Comparison of ENCODE assay signal across 18 cellular contexts in the genomic region with DNA sequence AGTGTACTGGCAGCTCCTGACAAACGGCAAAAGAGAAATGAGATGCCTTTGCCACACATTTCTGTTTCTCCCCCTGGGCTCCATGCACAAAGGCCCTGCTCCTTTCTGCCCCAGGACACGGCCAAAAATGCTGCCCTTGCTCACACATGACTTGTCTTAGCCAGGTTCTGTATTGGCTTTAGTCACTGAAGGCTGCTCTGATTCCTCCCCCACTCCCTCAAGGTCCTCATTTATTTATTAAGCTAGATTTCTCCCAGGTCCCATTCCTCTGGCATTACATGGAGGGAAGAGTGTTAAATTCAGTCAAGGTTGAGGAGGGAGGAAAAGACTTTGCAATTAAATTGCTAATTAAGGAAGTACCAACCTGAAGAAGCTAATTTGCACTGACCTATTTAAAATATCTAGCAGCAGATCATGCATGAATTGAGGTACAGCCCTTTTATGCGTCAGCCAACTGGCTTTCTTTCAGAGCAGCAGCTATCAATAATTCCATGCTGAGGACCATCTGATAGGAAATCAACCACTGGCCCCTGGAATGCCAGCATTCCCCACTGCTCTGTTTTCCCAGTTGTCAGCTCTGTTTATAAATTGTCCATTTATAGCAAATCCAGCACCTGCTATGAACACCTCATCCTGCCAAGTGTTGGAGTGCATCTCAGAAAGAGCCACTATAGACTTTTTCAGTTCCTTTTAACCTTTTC.
A peak's percentile ranks its signal among the peaks of the same experiment; 100 is the strongest.
DNase-seq lines count a peak whose midpoint lies in the region; ATAC-seq and TF ChIP-seq lines count a peak whose summit lies in the region.
"Had no signal": no experiment of that assay in that cellular context is flagged by ENCODE, and none has a peak within 500 bp of the region (broad histone marks: within the 10 kb centered on the region; RNA-seq: fewer than 3 reads in every experiment).

No MANE protein-coding gene starts in this region.

- no peaks in the 10 kb centered on the region for H3K9me2 ChIP-seq in OCI-LY1 (ENCODE audit: low read depth, low read length)

- H4K20me1 ChIP-seq in OCI-LY1 (ENCODE audit: insufficient read depth, low read length) = no peaks in the 10 kb centered on the region

- H3K27me3 Mint-ChIP-seq in CD4-positive, alpha-beta memory T cell = no peaks in the 10 kb centered on the region
- H3K27me3 Mint-ChIP-seq: activated CD4-positive, alpha-beta T cell treated with anti-CD3 and anti-CD28 coated beads for 36 hours; activated naive CD4-positive, alpha-beta T cell treated with anti-CD3 and anti-CD28 coated beads, Interleukin-2, amount 50 U/mL, for 24 hours; stimulated activated naive CD8-positive, alpha-beta T cell treated with anti-CD3 and anti-CD28 coated beads, Interleukin-15, Interleukin-2, amounts not matched to agents 100 ng/mL and 50 ng/mL, for 24 hours had no signal

- intact Hi-C loops in CD4-positive, alpha-beta memory T cell (cut with micrococcal nuclease) = loop anchor here (10.0 kb wide), 1 partner anchor 81 kb away; the partner anchor contains the start of gene MAP3K1

- TF ChIP-seq CTCF in OCI-LY1 (IDR thresholded peaks at IDR 0.05; ENCODE audit: low read length) = no peak

- no peaks in the 10 kb centered on the region for H3F3A ChIP-seq in OCI-LY1 (ENCODE audit: insufficient read depth, low read length)

- no peak overlapping the region; the same call in 1 of the 2 replicates for H3K9ac ChIP-seq in OCI-LY1 (ENCODE audit: low read length)

- peak overlapping the region in 5 of 7 donors; percentile 8 to 81 (median 39) for H3K27ac Mint-ChIP-seq in CD4-positive, alpha-beta memory T cell
- H3K27ac Mint-ChIP-seq: activated CD4-positive, alpha-beta T cell treated with anti-CD3 and anti-CD28 coated beads for 36 hours; activated naive CD4-positive, alpha-beta T cell treated with anti-CD3 and anti-CD28 coated beads, Interleukin-2, amount 50 U/mL, for 24 hours; mesothelial cell of epicardium; stimulated activated naive CD8-positive, alpha-beta T cell treated with anti-CD3 and anti-CD28 coated beads, Interleukin-15, Interleukin-2, amounts not matched to agents 100 ng/mL and 50 ng/mL, for 24 hours had no signal

- peaks cover 44 to 75% (median 62%) of the 10 kb centered on the region in 4 donors for H3K4me1 Mint-ChIP-seq in CD4-positive, alpha-beta memory T cell

- H3K36me3 Mint-ChIP-seq in CD4-positive, alpha-beta memory T cell = no peaks in the 10 kb centered on the region
- H3K36me3 Mint-ChIP-seq: activated naive CD4-positive, alpha-beta T cell treated with anti-CD3 and anti-CD28 coated beads, Interleukin-2, amount 50 U/mL, for 24 hours had no signal

- H3K4me3 Mint-ChIP-seq in CD4-positive, alpha-beta memory T cell = peak overlapping the region in 5 of 8 donors; percentile 0 to 74 (median 12)
- H3K4me3 Mint-ChIP-seq: activated CD4-positive, alpha-beta T cell treated with anti-CD3 and anti-CD28 coated beads for 36 hours; activated naive CD4-positive, alpha-beta T cell treated with anti-CD3 and anti-CD28 coated beads, Interleukin-2, amount 50 U/mL, for 24 hours; mesothelial cell of epicardium; stimulated activated naive CD8-positive, alpha-beta T cell treated with anti-CD3 and anti-CD28 coated beads, Interleukin-15, Interleukin-2, amounts not matched to agents 100 ng/mL and 50 ng/mL, for 24 hours had no signal

- H3K79me2 ChIP-seq in OCI-LY1 (ENCODE audit: insufficient read depth, low read length) = no peaks in the 10 kb centered on the region

- POLR2A ChIA-PET in CD4-positive, alpha-beta memory T cell (lab: Charles Lee; ENCODE audit: partially characterized antibody) = interaction anchor here (1.0 to 1.5 kb wide), 3 partner anchors 23 to 48 kb away, joined by 3 to 6 read pairs (median 3); no protein-coding TSS in a partner anchor

- H3K4me3 ChIP-seq in CD4-positive, alpha-beta memory T cell (ENCODE audit: low read length in 2 of 2) = no peak overlapping the region
- no peak overlapping the region for H3K4me3 ChIP-seq in OCI-LY1 (ENCODE audit: low read depth, low read length, poor library complexity, severe bottlenecking)
- H3K4me3 ChIP-seq: SJSA1, vagina had no signal

- no peak overlapping the region for H3K27ac ChIP-seq in CD4-positive, alpha-beta memory T cell (ENCODE audit: low read depth, low read length)
- H3K27ac ChIP-seq in OCI-LY1 (ENCODE audit: low read depth, low read length, poor library complexity, severe bottlenecking) = peak overlapping the region; percentile 88
- H3K27ac ChIP-seq: SJSA1, vagina had no signal

- no peaks in the 10 kb centered on the region for H3K36me3 ChIP-seq in CD4-positive, alpha-beta memory T cell (ENCODE audit: insufficient read depth, low read length)
- H3K36me3 ChIP-seq in OCI-LY1 (ENCODE audit: insufficient read depth, low read length) = no peaks in the 10 kb centered on the region
- H3K36me3 ChIP-seq: SJSA1, vagina had no signal

- H3K27me3 ChIP-seq in CD4-positive, alpha-beta memory T cell (ENCODE audit: insufficient read depth, low read length) = no peaks in the 10 kb centered on the region
- H3K27me3 ChIP-seq in OCI-LY1 (ENCODE audit: insufficient read depth, low read length) = no peaks in the 10 kb centered on the region
- H3K27me3 ChIP-seq: SJSA1, vagina had no signal

- peak overlapping the region; percentile 27; the same call in 1 of the 2 replicates for H3K4me2 ChIP-seq in OCI-LY1 (ENCODE audit: low read length)

- no peaks in the 10 kb centered on the region for H3K9me3 ChIP-seq in CD4-positive, alpha-beta memory T cell (ENCODE audit: control insufficient read depth in 1 of 2, low read length in 2 of 2)
- H3K9me3 ChIP-seq in OCI-LY1 (ENCODE audit: low read length) = no peaks in the 10 kb centered on the region
- H3K9me3 ChIP-seq: SJSA1, vagina had no signal

- DNase-seq in CD4-positive, alpha-beta memory T cell = no peak
- DNase-seq in iPS-NIHi11 (ENCODE audit: low spot score) (peak; percentile 30), renal cortical epithelial cell (ENCODE audit: low read depth) (peak; percentile 97), NCI-H2196 (lab: John Stamatoyannopoulos, UW; ENCODE audit: unreplicated experiment) (no peak), SW 1271 (lab: John Stamatoyannopoulos, UW) (no peak)
- DNase-seq: activated CD4-positive, alpha-beta T cell treated with anti-CD3 and anti-CD28 coated beads for 36 hours; Calu3; NCI-H1694; NCI-H226; occipital lobe had no signal

- CTCF ChIA-PET in CD4-positive, alpha-beta memory T cell (lab: Charles Lee; ENCODE audit: partially characterized antibody) = interaction anchor here (1.8 kb wide), 1 partner anchor 10 kb away, joined by 3 read pairs; no protein-coding TSS in a partner anchor

- ATAC-seq in GM18870 (IDR thresholded peaks at IDR 0.05; ENCODE audit: unreplicated experiment) (no peak), HG03432 (IDR thresholded peaks at IDR 0.05; ENCODE audit: unreplicated experiment) (no peak)
- ATAC-seq: activated CD4-positive, alpha-beta T cell treated with anti-CD3 and anti-CD28 coated beads for 36 hours had no signal

- no peak overlapping the region for H2AFZ ChIP-seq in OCI-LY1 (ENCODE audit: low read length)

- peaks cover 55% of the 10 kb centered on the region for H3K4me1 ChIP-seq in CD4-positive, alpha-beta memory T cell (ENCODE audit: insufficient read depth, low read length)
- peaks cover 68% of the 10 kb centered on the region for H3K4me1 ChIP-seq in OCI-LY1 (ENCODE audit: insufficient read depth, low read length, severe bottlenecking)

- H3K9me3 Mint-ChIP-seq in CD4-positive, alpha-beta memory T cell = no peaks in the 10 kb centered on the region
- H3K9me3 Mint-ChIP-seq: activated naive CD4-positive, alpha-beta T cell treated with anti-CD3 and anti-CD28 coated beads, Interleukin-2, amount 50 U/mL, for 24 hours had no signal

Comparison
In these comparisons a context has a peak if more than half of its experiments do, and no peak if none do; other contexts are left out.
1. DNase-seq: peak in iPS-NIHi11 (single experiment) and renal cortical epithelial cell (single experiment); none in CD4-positive, alpha-beta memory T cell (0 of 5), NCI-H2196 (single experiment) and SW 1271 (0 of 2).